8 cellular contexts compared by ENCODE assay signal in genomic region chr1:23564565-23564964, GRCh38. TPM values are rescaled to one million over a fixed set of nuclear protein-coding genes. Genes with fewer than 3 reads are reported as not detected.
DNase-seq lines count a peak whose midpoint lies in the region; ATAC-seq and TF ChIP-seq lines count a peak whose summit lies in the region.
"Not testable (repeated sequence)": the region's sequence is repeated elsewhere in the genome, so short reads cannot be mapped to it uniquely, and the experiment has no call there.

No MANE protein-coding gene starts in this region.

- peaks cover 88% of the 10 kb centered on the region for H3K4me1 Mint-ChIP-seq in HFFc6 (ENCODE audit: low read depth)
- peaks cover 83% of the 10 kb centered on the region for H3K4me1 Mint-ChIP-seq in WTC11
- H3K4me1 Mint-ChIP-seq in mesothelial cell of epicardium = peaks cover 80% of the 10 kb centered on the region

- not testable (repeated sequence) for TF ChIP-seq POLR2A in thyroid gland (IDR thresholded peaks at IDR 0.05)

- not testable (repeated sequence) for H3K36me3 ChIP-seq in A673 (ENCODE audit: insufficient read depth, low read length, poor library complexity, severe bottlenecking); psoas muscle (ENCODE audit: insufficient read depth in 1 of 2, low read depth in 1 of 2); thyroid gland

- not testable (repeated sequence) for H3K27me3 ChIP-seq in A673 (replicated peaks; ENCODE audit: insufficient read depth, low read depth, low read length, poor library complexity); psoas muscle (ENCODE audit: insufficient read depth in 3 of 3, low read length in 2 of 3); thyroid gland
- peaks cover 0 to 33% (median 0%) of the 10 kb centered on the region in 45 donors for H3K27me3 ChIP-seq in dorsolateral prefrontal cortex

- intact Hi-C loops in A673 (cut with micrococcal nuclease; ENCODE audit: unreplicated experiment); psoas muscle (cut with DNase I); thyroid gland (cut with DNase I): not testable (repeated sequence)
- intact Hi-C loops in dorsolateral prefrontal cortex (cut with DNase I) = loop anchor here in 1 of 2 donors (5.0 kb wide), 1 partner anchor 198 kb away; no protein-coding TSS in a partner anchor

- H3K4me3 Mint-ChIP-seq in HFFc6, WTC11, mesothelial cell of epicardium: not testable (repeated sequence)

- H3K9me3 ChIP-seq in A673 (ENCODE audit: low read depth, low read length, poor library complexity, severe bottlenecking); psoas muscle; thyroid gland: not testable (repeated sequence)

- BruUV-seq in A673 (replicated peaks; lab: Mats Ljungman, UMichigan) = not testable (repeated sequence)

- peak overlapping the region; percentile 52 for H3K27ac ChIP-seq in A673 (ENCODE audit: low read depth, low read length, poor library complexity, severe bottlenecking)
- H3K27ac ChIP-seq in dorsolateral prefrontal cortex = peak overlapping the region in 53 of 59 donors; percentile 8 to 96 (median 90)
- H3K27ac ChIP-seq in psoas muscle = peak overlapping the region; percentile 79
- H3K27ac ChIP-seq in thyroid gland = peak overlapping the region; percentile 96 to 99 (median 98)

- 49 to 72% (median 50%) methylated on average over 7 of the region's 7 CpGs for WGBS in psoas muscle, 3 donors
- 21 to 35% methylated on average over 7 of the region's 7 CpGs for WGBS in thyroid gland, 2 donors

- not testable (repeated sequence) for DNase-seq in A673 (ENCODE audit: low spot score); HFFc6; WTC11 (ENCODE audit: low spot score); dorsolateral prefrontal cortex; mesothelial cell of epicardium (ENCODE audit: low spot score in 2 of 2, unreplicated experiment in 2 of 2); psoas muscle
- DNase-seq in islet precursor cell (peak; percentile 84), thyroid gland (peak; percentile 50 to 59)

- not testable (repeated sequence) for ATAC-seq in WTC11, psoas muscle

- H3K27me3 Mint-ChIP-seq in HFFc6 (ENCODE audit: insufficient read depth); WTC11 (ENCODE audit: low read depth); mesothelial cell of epicardium (ENCODE audit: low read depth): not testable (repeated sequence)

- CTCF ChIA-PET in A673 (lab: Charles Lee) = interaction anchor here (0.7 to 1.2 kb wide), 2 partner anchors 70 to 73 kb away, joined by 4 to 5 read pairs; no protein-coding TSS in a partner anchor
- CTCF ChIA-PET in WTC11 (lab: Charles Lee) = interaction anchor here (0.6 to 4.9 kb wide), 9 partner anchors 8 to 101 kb away, joined by 3 to 51 read pairs (median 4); no protein-coding TSS in a partner anchor

- POLR2A ChIA-PET in A673 (lab: Charles Lee; ENCODE audit: low non-redundant PET) (interaction anchor here (0.6 kb wide), 1 partner anchor 275 kb away, joined by 16 read pairs; no protein-coding TSS in a partner anchor), WTC11 (lab: Charles Lee) (interaction anchor here (0.7 to 1.4 kb wide), 3 partner anchors 8 to 1864 kb away, joined by 3 to 8 read pairs (median 3); no protein-coding TSS in a partner anchor)

- not testable (repeated sequence) for TF ChIP-seq CTCF in A673 (conservative IDR thresholded peaks at IDR 0.05; ENCODE audit: low read depth, low read length); HFFc6 (IDR thresholded peaks at IDR 0.05); WTC11 (IDR thresholded peaks at IDR 0.05); dorsolateral prefrontal cortex (IDR thresholded peaks at IDR 0.05 in 54 of 56, conservative IDR thresholded peaks at IDR 0.05 in 2 of 56; ENCODE audit: low read depth in 1 of 56, partially characterized antibody in 56 of 56); mesothelial cell of epicardium (IDR thresholded peaks at IDR 0.05; ENCODE audit: unreplicated experiment); psoas muscle (IDR thresholded peaks at IDR 0.05); thyroid gland (IDR thresholded peaks at IDR 0.05)

- H3K27ac Mint-ChIP-seq in HFFc6 (peak overlapping the region; percentile 98), WTC11 (peak overlapping the region; percentile 69), mesothelial cell of epicardium (peak overlapping the region; percentile 100)

- not testable (repeated sequence) for H3K9me3 Mint-ChIP-seq in HFFc6, WTC11, mesothelial cell of epicardium

- H3K4me3 ChIP-seq in A673 (ENCODE audit: low read depth, low read length, poor library complexity, severe bottlenecking); dorsolateral prefrontal cortex; psoas muscle; thyroid gland (replicated peaks in 1 of 3): not testable (repeated sequence)

- H3K36me3 Mint-ChIP-seq in HFFc6 (ENCODE audit: low read depth); WTC11; mesothelial cell of epicardium: not testable (repeated sequence)

- peaks cover 51% of the 10 kb centered on the region for H3K4me1 ChIP-seq in A673 (ENCODE audit: insufficient read depth, low read length, poor library complexity, severe bottlenecking)
- H3K4me1 ChIP-seq in psoas muscle = peaks cover 35% of the 10 kb centered on the region
- peaks cover 69 to 75% of the 10 kb centered on the region in 2 donors for H3K4me1 ChIP-seq in thyroid gland

RNA-seq across cellular contexts. Expression of gene ID3, which starts 5.3 kb away (rescaled TPM):
- total RNA-seq in A673 (2021) (102 and 140 TPM in 2 replicates), WTC11 (2021) (168 to 278 TPM (median 273 TPM) in 3 replicates), dorsolateral prefrontal cortex (100 to 1,000 TPM in 13 of 120 experiments, 10 to 100 TPM in 107; 20.5 to 247 (median 59.8) TPM), mesothelial cell of epicardium (456 to 487 TPM (median 468 TPM) in 3 replicates), psoas muscle (10 to 100 TPM; 17.8 to 97.3 (median 81.2) TPM), thyroid gland (100 to 1,000 TPM; 279 to 388 (median 343) TPM)
- total RNA-seq in HFFc6 (2021; fragmentation: NEBNext Ultra II Directional; extraction: Animal tissue kit (Norgen Biotek cat#: 25700)) = 100 to 1,000 TPM; 560 to 690 (median 604) TPM
- 100 to 1,000 TPM in 1 of 3 donors, 10 to 100 TPM in 2; 26.8 to 126 (median 33.7) TPM for polyA plus RNA-seq in psoas muscle

RNA-seq across cellular contexts. Expression of gene E2F2, which starts 33.5 kb away (rescaled TPM):
- total RNA-seq in A673 (2021) = 45.0 and 46.1 TPM in 2 replicates
- total RNA-seq in HFFc6 (2021; fragmentation: NEBNext Ultra II Directional; extraction: Animal tissue kit (Norgen Biotek cat#: 25700)) = 1 to 10 TPM in 5 of 6 experiments, under 1 TPM in 1; 0.83 to 2.1 (median 1.9) TPM
- 4.9 to 5.6 TPM (median 5.4 TPM) in 3 replicates for total RNA-seq in WTC11 (2021)
- total RNA-seq in dorsolateral prefrontal cortex = 1 to 10 TPM in 1 of 120 experiments, under 1 TPM in 37, not detected in 82; 0.07 to 1.1 (median 0.15) TPM
- total RNA-seq in mesothelial cell of epicardium = 4.2 to 5.7 TPM (median 4.8 TPM) in 3 replicates
- total RNA-seq in psoas muscle = under 1 TPM in 3 of 4 donors, not detected in 1; 0.06 to 0.32 (median 0.17) TPM
- polyA plus RNA-seq in psoas muscle = under 1 TPM in 2 of 3 donors, not detected in 1; 0.03 to 0.05 TPM
- total RNA-seq in thyroid gland = under 1 TPM in 3 of 4 donors, not detected in 1; 0.10 to 0.27 (median 0.17) TPM
